Comparison of ENCODE assay signal across 9 cellular contexts in the genomic region with DNA sequence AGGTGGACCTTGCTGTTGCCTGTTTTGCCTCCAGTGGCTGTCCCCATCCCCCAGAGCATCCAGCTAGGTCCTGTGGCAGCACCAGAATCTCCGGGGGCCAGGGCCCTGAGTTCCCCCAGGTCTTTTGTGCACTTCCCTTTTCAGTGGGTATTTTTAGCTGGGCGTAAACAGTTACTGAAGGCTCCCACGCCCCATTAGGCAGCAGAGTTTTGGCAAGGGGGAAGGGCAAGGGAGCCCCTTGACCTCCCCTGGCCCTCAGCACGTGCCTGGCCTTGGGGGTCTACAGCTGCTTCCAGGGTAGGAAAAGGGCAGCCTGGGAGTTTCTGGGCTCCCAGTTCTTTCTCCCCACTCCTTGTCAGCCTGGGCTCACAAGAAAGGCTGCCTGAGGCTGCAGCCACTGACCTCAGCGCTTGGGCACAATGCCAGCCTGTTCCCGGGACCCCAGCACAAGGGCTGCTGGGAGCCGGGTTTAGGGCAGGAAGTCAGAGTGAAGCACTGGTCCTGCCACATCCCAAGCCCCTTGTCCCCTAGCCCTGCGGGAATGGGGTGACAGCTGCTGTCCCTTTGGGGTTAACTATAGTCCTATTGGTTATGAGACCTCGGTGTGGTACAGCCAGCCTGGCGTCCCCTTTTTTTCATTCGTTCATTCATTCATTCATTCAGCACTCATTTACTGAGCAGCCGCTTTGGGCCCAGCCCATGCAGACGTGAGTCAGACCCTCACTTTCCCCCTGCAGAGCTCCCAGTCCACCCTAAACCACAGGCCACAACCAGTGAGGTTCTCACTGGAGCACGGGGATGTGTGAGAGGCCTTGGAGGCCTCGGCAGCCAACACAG. TPM values are rescaled to one million over a fixed set of nuclear protein-coding genes. Genes with fewer than 3 reads are reported as not detected.
A peak's percentile ranks its signal among the peaks of the same experiment; 100 is the strongest.
DNase-seq lines count a peak whose midpoint lies in the region; ATAC-seq, FAIRE-seq and TF ChIP-seq lines count a peak whose summit lies in the region.
"Had no signal": no experiment of that assay in that cellular context is flagged by ENCODE, and none has a peak within 500 bp of the region (broad histone marks: within the 10 kb centered on the region; RNA-seq: fewer than 3 reads in every experiment).

No MANE protein-coding gene starts in this region.

- TF ChIP-seq EP300 in HepG2 (IDR thresholded peaks at IDR 0.05; ENCODE audit: low read depth in 2 of 2, low read length in 2 of 2): no peak
- TF ChIP-seq EP300 in HepG2 (CRISPR knock-in tag; IDR thresholded peaks at IDR 0.05; ENCODE audit: borderline replicate concordance): no peak

- H4K20me1 ChIP-seq in HepG2 (ENCODE audit: insufficient read depth, low read length): peaks cover 27% of the 10 kb centered on the region; the same call in 1 of the 2 replicates

- H3K4me1 ChIP-seq in liver (ENCODE audit: control insufficient read depth in 4 of 4, insufficient read depth in 4 of 4, low read length in 3 of 4): peaks cover 13 to 79% (median 45%) of the 10 kb centered on the region in 4 donors
- peaks cover 26% of the 10 kb centered on the region for H3K4me1 ChIP-seq in HepG2 (ENCODE audit: insufficient read depth, low read length)

- H3K9ac ChIP-seq in liver (ENCODE audit: low read depth in 1 of 2, low read length in 2 of 2) (no peak overlapping the region), HepG2 (ENCODE audit: insufficient read depth, low read depth, low read length) (no peak overlapping the region)

- FAIRE-seq in HepG2 (lab: Jason Lieb, UNC) (no peak), urothelium cell line (lab: Jason Lieb, UNC) (no peak)
- FAIRE-seq: endothelial cell of umbilical vein had no signal

- peak overlapping the region; percentile 20 for H3K4me3 Mint-ChIP-seq in chondrocyte (ENCODE audit: unreplicated experiment)

- peaks cover 39% of the 10 kb centered on the region for H3K79me2 ChIP-seq in HepG2 (ENCODE audit: insufficient read depth, low read length)

- BruUV-seq in HepG2 (replicated peaks; lab: Mats Ljungman, UMichigan): no TSS peak

- peak overlapping the region; percentile 96 for H3K27ac Mint-ChIP-seq in chondrocyte (ENCODE audit: unreplicated experiment)

- intact Hi-C loops in HepG2 (cut with micrococcal nuclease; ENCODE audit: unreplicated experiment): no loop called here

- no peaks in the 10 kb centered on the region for H3K27me3 ChIP-seq in liver (ENCODE audit: control insufficient read depth in 4 of 4, insufficient read depth in 4 of 4, low read length in 3 of 4)
- H3K27me3 ChIP-seq in HepG2 (ENCODE audit: control insufficient read depth in 1 of 2, insufficient read depth in 2 of 2, low read length in 2 of 2): no peaks in the 10 kb centered on the region

- H3K4me2 ChIP-seq in HepG2 (ENCODE audit: low read depth, low read length): no peak overlapping the region

- no peak for DNase-seq in HepG2 (ENCODE audit: low spot score)
- peak; percentile 39 for DNase-seq in SIG-M5 (lab: John Stamatoyannopoulos, UW)
- DNase-seq in chondrocyte (ENCODE audit: low spot score): no peak
- peak; percentile 75 for DNase-seq in midbrain (lab: John Stamatoyannopoulos, UW)
- peak; percentile 38 for DNase-seq in urothelium cell line (ENCODE audit: low spot score)
- no peak for DNase-seq in NCI-H187 treated with DMSO at 0.1 percent for 48 hours (lab: John Stamatoyannopoulos, UW)

- CTCF ChIA-PET in HepG2 (lab: Yijun Ruan, JAX; ENCODE audit: low intra/inter-chr PET ratio, low total read pairs): no interaction called here

- TF ChIP-seq CTCF in liver (IDR thresholded peaks at IDR 0.05; ENCODE audit: low read depth, low read length, missing input control) (no peak), HepG2 (CRISPR knock-in tag; IDR thresholded peaks at IDR 0.05) (no peak), chondrocyte (IDR thresholded peaks at IDR 0.05) (no peak)

- no peaks in the 10 kb centered on the region for H3K27me3 Mint-ChIP-seq in chondrocyte (ENCODE audit: low read depth)

- no peak overlapping the region for H3K4me3 ChIP-seq in liver (ENCODE audit: low read depth in 1 of 3, low read length in 3 of 3)
- H3K4me3 ChIP-seq in HepG2 (replicated peaks in 1 of 3; ENCODE audit: insufficient read depth in 1 of 3, low read depth in 2 of 3, low read length in 3 of 3): no peak overlapping the region

- H3K4me1 Mint-ChIP-seq in chondrocyte (ENCODE audit: low read depth): peaks cover 61% of the 10 kb centered on the region

- TF ChIP-seq RAD21 in liver (IDR thresholded peaks at IDR 0.05) (no peak), HepG2 (CRISPR knock-in tag; IDR thresholded peaks at IDR 0.05) (no peak)

- H3K9me3 ChIP-seq in liver (ENCODE audit: control insufficient read depth in 4 of 4, low read length in 3 of 4): no peaks in the 10 kb centered on the region
- no peaks in the 10 kb centered on the region for H3K9me3 ChIP-seq in HepG2 (ENCODE audit: low read length)

- 56% methylated on average over 15 of the region's 15 CpGs for WGBS in liver
- WGBS in HepG2 (ENCODE audit: low lambda C conversion rate): 96% methylated on average over 10 of the region's 15 CpGs

- peak overlapping the region; percentile 48 to 49 for H3K27ac ChIP-seq in liver (ENCODE audit: low read depth in 1 of 2, low read length in 2 of 2)
- no peak overlapping the region for H3K27ac ChIP-seq in HepG2 (ENCODE audit: extremely low read length, insufficient read depth, low read length)

- H3K36me3 ChIP-seq in liver (ENCODE audit: control insufficient read depth in 4 of 4, insufficient read depth in 3 of 4, low read depth in 1 of 4, low read length in 3 of 4): no peaks in the 10 kb centered on the region
- peaks cover 9 to 25% of the 10 kb centered on the region in 2 experiments; a peak in 4 of 5 replicates for H3K36me3 ChIP-seq in HepG2 (replicated peaks in 1 of 2; ENCODE audit: control insufficient read depth in 1 of 2, insufficient read depth in 2 of 2, low read length in 2 of 2)

- H3K9me3 Mint-ChIP-seq in chondrocyte (ENCODE audit: low read depth): no peaks in the 10 kb centered on the region

- H2AFZ ChIP-seq in HepG2 (ENCODE audit: low read length): no peak overlapping the region

- TF ChIP-seq POLR2A in HepG2 (IDR thresholded peaks at IDR 0.05; ENCODE audit: insufficient read depth in 1 of 2, low read depth in 2 of 2, low read length in 2 of 2): no peak

- in situ Hi-C loops in HepG2 (cut with HindIII; ENCODE audit: extremely low pct_ligation_motif_present, low pct_unique_long_range_greater_than_20kb): no loop called here

- no peaks in the 10 kb centered on the region for H3K36me3 Mint-ChIP-seq in chondrocyte (ENCODE audit: low read depth)

- ATAC-seq in HepG2: no peak
- ATAC-seq in HG02973 (IDR thresholded peaks at IDR 0.05; ENCODE audit: unreplicated experiment): no peak

- POLR2A ChIA-PET in HepG2 (lab: Yijun Ruan, JAX): interaction anchor here (1.7 kb wide), 1 partner anchor 10 kb away, joined by 3 read pairs; no protein-coding TSS in a partner anchor

RNA-seq across cellular contexts. Expression of gene CSK, which starts 8.4 kb away (rescaled TPM):
- 10 to 100 TPM; 19.0 to 41.7 TPM for total RNA-seq in liver
- polyA plus RNA-seq in liver: 10 to 100 TPM in 1 of 2 donors, 1 to 10 TPM in 1; 6.9 to 29.3 TPM
- 20.6 and 21.3 TPM in 2 replicates for total RNA-seq in HepG2 (2016; rRNA removed; fragmentation: Illumina TruSeq; extraction: Trizol)
- 8.5 and 9.2 TPM in 2 replicates for total RNA-seq in HepG2 (2016; cell fraction: cytosol; rRNA removed; fragmentation: Illumina TruSeq; extraction: Trizol; ENCODE audit: low read depth)
- 17.5 and 21.5 TPM in 2 replicates for total RNA-seq in HepG2 (2016; cell fraction: insoluble cytoplasmic fraction; rRNA removed; fragmentation: Illumina TruSeq; extraction: Trizol)
- 24.6 and 31.5 TPM in 2 replicates for total RNA-seq in HepG2 (2016; cell fraction: membrane; rRNA removed; fragmentation: Illumina TruSeq; extraction: Trizol)
- 22.6 and 23.4 TPM in 2 replicates for total RNA-seq in HepG2 (2016; cell fraction: nucleus; rRNA removed; fragmentation: Illumina TruSeq; extraction: Trizol)
- 12.5 and 18.8 TPM in 2 replicates for polyA plus RNA-seq in HepG2 (2011; rRNA removed)
- 13.9 and 14.0 TPM in 2 replicates for polyA plus RNA-seq in HepG2 (2011; cell fraction: cytosol; rRNA removed)
- polyA plus RNA-seq in HepG2 (2011; cell fraction: nucleus; rRNA removed): 67.4 and 72.0 TPM in 2 replicates
- polyA plus RNA-seq in HepG2 (2012): 26.5 and 39.5 TPM in 2 replicates
- polyA plus RNA-seq in HepG2 (2016; cell fraction: cytosol; fragmentation: Illumina TruSeq; extraction: Trizol; ENCODE audit: low read depth): 10.3 and 12.4 TPM in 2 replicates
- 42.9 and 49.6 TPM in 2 replicates for polyA plus RNA-seq in HepG2 (2016; cell fraction: insoluble cytoplasmic fraction; fragmentation: Illumina TruSeq; extraction: Trizol; ENCODE audit: low read depth)
- 24.4 and 34.3 TPM in 2 replicates for polyA plus RNA-seq in HepG2 (2016; cell fraction: membrane; fragmentation: Illumina TruSeq; extraction: Trizol; ENCODE audit: low read depth)
- polyA plus RNA-seq in HepG2 (2016; cell fraction: nucleus; fragmentation: Illumina TruSeq; extraction: Trizol; ENCODE audit: insufficient read depth, low read depth): 80.5 and 84.1 TPM in 2 replicates
- polyA minus RNA-seq in HepG2 (2011; rRNA and poly(A)+ RNA removed; ENCODE audit: low replicate concordance): 34.0 and 51.8 TPM in 2 replicates
- 19.3 and 20.3 TPM in 2 replicates for polyA minus RNA-seq in HepG2 (2011; cell fraction: cytosol; rRNA and poly(A)+ RNA removed)
- polyA minus RNA-seq in HepG2 (2011; cell fraction: nucleus; rRNA and poly(A)+ RNA removed): 23.4 and 28.1 TPM in 2 replicates
- 39.9 to 47.4 TPM (median 41.5 TPM) in 3 replicates for total RNA-seq in chondrocyte

RNA-seq across cellular contexts. Expression of gene LMAN1L, which starts 22.3 kb away (rescaled TPM):
- total RNA-seq in liver (under 1 TPM in 1 of 2 donors, not detected in 1; 0.08 TPM), HepG2 (2016; rRNA removed; fragmentation: Illumina TruSeq; extraction: Trizol) (not detected in 2 replicates), chondrocyte (0.82 TPM in 1 of 3 replicates, not detected in the others)
- polyA plus RNA-seq in liver (not detected), HepG2 (2011; rRNA removed) (not detected in 2 replicates)
- not detected in 2 replicates for total RNA-seq in HepG2 (2016; cell fraction: cytosol; rRNA removed; fragmentation: Illumina TruSeq; extraction: Trizol; ENCODE audit: low read depth)
- total RNA-seq in HepG2 (2016; cell fraction: insoluble cytoplasmic fraction; rRNA removed; fragmentation: Illumina TruSeq; extraction: Trizol): not detected in 2 replicates
- total RNA-seq in HepG2 (2016; cell fraction: membrane; rRNA removed; fragmentation: Illumina TruSeq; extraction: Trizol): not detected in 2 replicates
- total RNA-seq in HepG2 (2016; cell fraction: nucleus; rRNA removed; fragmentation: Illumina TruSeq; extraction: Trizol): not detected in 2 replicates
- not detected in 2 replicates for polyA plus RNA-seq in HepG2 (2011; cell fraction: cytosol; rRNA removed)
- 0.17 and 0.26 TPM in 2 replicates for polyA plus RNA-seq in HepG2 (2011; cell fraction: nucleus; rRNA removed)
- not detected in 2 replicates for polyA plus RNA-seq in HepG2 (2012)
- polyA plus RNA-seq in HepG2 (2016; cell fraction: cytosol; fragmentation: Illumina TruSeq; extraction: Trizol; ENCODE audit: low read depth): not detected in 2 replicates
- polyA plus RNA-seq in HepG2 (2016; cell fraction: insoluble cytoplasmic fraction; fragmentation: Illumina TruSeq; extraction: Trizol; ENCODE audit: low read depth): not detected in 2 replicates
- polyA plus RNA-seq in HepG2 (2016; cell fraction: membrane; fragmentation: Illumina TruSeq; extraction: Trizol; ENCODE audit: low read depth): not detected in 2 replicates
- polyA plus RNA-seq in HepG2 (2016; cell fraction: nucleus; fragmentation: Illumina TruSeq; extraction: Trizol; ENCODE audit: insufficient read depth, low read depth): not detected in 2 replicates
- polyA minus RNA-seq in HepG2 (2011; rRNA and poly(A)+ RNA removed; ENCODE audit: low replicate concordance): 0.07 TPM in 1 of 2 replicates, not detected in the other
- polyA minus RNA-seq in HepG2 (2011; cell fraction: cytosol; rRNA and poly(A)+ RNA removed): not detected in 2 replicates
- polyA minus RNA-seq in HepG2 (2011; cell fraction: nucleus; rRNA and poly(A)+ RNA removed): not detected in 2 replicates
- total RNA-seq: endothelial cell of umbilical vein had no signal
- polyA plus RNA-seq: endothelial cell of umbilical vein had no signal

RNA-seq across cellular contexts. Expression of gene CPLX3, which starts 36.1 kb away (rescaled TPM):
- not detected for total RNA-seq in liver
- not detected for polyA plus RNA-seq in liver
- total RNA-seq in HepG2 (2016; rRNA removed; fragmentation: Illumina TruSeq; extraction: Trizol): not detected in 2 replicates
- not detected in 2 replicates for total RNA-seq in HepG2 (2016; cell fraction: cytosol; rRNA removed; fragmentation: Illumina TruSeq; extraction: Trizol; ENCODE audit: low read depth)
- total RNA-seq in HepG2 (2016; cell fraction: insoluble cytoplasmic fraction; rRNA removed; fragmentation: Illumina TruSeq; extraction: Trizol): not detected in 2 replicates
- total RNA-seq in HepG2 (2016; cell fraction: membrane; rRNA removed; fragmentation: Illumina TruSeq; extraction: Trizol): not detected in 2 replicates
- total RNA-seq in HepG2 (2016; cell fraction: nucleus; rRNA removed; fragmentation: Illumina TruSeq; extraction: Trizol): not detected in 2 replicates
- not detected in 2 replicates for polyA plus RNA-seq in HepG2 (2011; rRNA removed)
- not detected in 2 replicates for polyA plus RNA-seq in HepG2 (2011; cell fraction: cytosol; rRNA removed)
- polyA plus RNA-seq in HepG2 (2011; cell fraction: nucleus; rRNA removed): 0.05 TPM in 1 of 2 replicates, not detected in the other
- polyA plus RNA-seq in HepG2 (2012): not detected in 2 replicates
- not detected in 2 replicates for polyA plus RNA-seq in HepG2 (2016; cell fraction: cytosol; fragmentation: Illumina TruSeq; extraction: Trizol; ENCODE audit: low read depth)
- not detected in 2 replicates for polyA plus RNA-seq in HepG2 (2016; cell fraction: insoluble cytoplasmic fraction; fragmentation: Illumina TruSeq; extraction: Trizol; ENCODE audit: low read depth)
- polyA plus RNA-seq in HepG2 (2016; cell fraction: membrane; fragmentation: Illumina TruSeq; extraction: Trizol; ENCODE audit: low read depth): not detected in 2 replicates
- polyA plus RNA-seq in HepG2 (2016; cell fraction: nucleus; fragmentation: Illumina TruSeq; extraction: Trizol; ENCODE audit: insufficient read depth, low read depth): not detected in 2 replicates
- polyA minus RNA-seq in HepG2 (2011; rRNA and poly(A)+ RNA removed; ENCODE audit: low replicate concordance): not detected in 2 replicates
- polyA minus RNA-seq in HepG2 (2011; cell fraction: cytosol; rRNA and poly(A)+ RNA removed): not detected in 2 replicates
- not detected in 2 replicates for polyA minus RNA-seq in HepG2 (2011; cell fraction: nucleus; rRNA and poly(A)+ RNA removed)
- total RNA-seq in chondrocyte: not detected in 3 replicates
- total RNA-seq: endothelial cell of umbilical vein had no signal
- polyA plus RNA-seq: endothelial cell of umbilical vein had no signal

RNA-seq across cellular contexts. Expression of gene CYP1A2, which starts 41.7 kb away (rescaled TPM):
- total RNA-seq in liver (10 to 100 TPM in 1 of 2 donors, not detected in 1; 32.5 TPM), HepG2 (2016; rRNA removed; fragmentation: Illumina TruSeq; extraction: Trizol) (not detected in 2 replicates), chondrocyte (not detected in 3 replicates)
- polyA plus RNA-seq in liver (10 to 100 TPM; 21.8 to 31.7 TPM), HepG2 (2011; rRNA removed) (0.07 and 0.09 TPM in 2 replicates)
- total RNA-seq in HepG2 (2016; cell fraction: cytosol; rRNA removed; fragmentation: Illumina TruSeq; extraction: Trizol; ENCODE audit: low read depth): not detected in 2 replicates
- total RNA-seq in HepG2 (2016; cell fraction: insoluble cytoplasmic fraction; rRNA removed; fragmentation: Illumina TruSeq; extraction: Trizol): not detected in 2 replicates
- total RNA-seq in HepG2 (2016; cell fraction: membrane; rRNA removed; fragmentation: Illumina TruSeq; extraction: Trizol): not detected in 2 replicates
- not detected in 2 replicates for total RNA-seq in HepG2 (2016; cell fraction: nucleus; rRNA removed; fragmentation: Illumina TruSeq; extraction: Trizol)
- polyA plus RNA-seq in HepG2 (2011; cell fraction: cytosol; rRNA removed): 0.03 and 0.13 TPM in 2 replicates
- 0.03 TPM in 1 of 2 replicates, not detected in the other for polyA plus RNA-seq in HepG2 (2011; cell fraction: nucleus; rRNA removed)
- polyA plus RNA-seq in HepG2 (2012): 0.12 and 0.23 TPM in 2 replicates
- polyA plus RNA-seq in HepG2 (2016; cell fraction: cytosol; fragmentation: Illumina TruSeq; extraction: Trizol; ENCODE audit: low read depth): not detected in 2 replicates
- not detected in 2 replicates for polyA plus RNA-seq in HepG2 (2016; cell fraction: insoluble cytoplasmic fraction; fragmentation: Illumina TruSeq; extraction: Trizol; ENCODE audit: low read depth)
- not detected in 2 replicates for polyA plus RNA-seq in HepG2 (2016; cell fraction: membrane; fragmentation: Illumina TruSeq; extraction: Trizol; ENCODE audit: low read depth)
- polyA plus RNA-seq in HepG2 (2016; cell fraction: nucleus; fragmentation: Illumina TruSeq; extraction: Trizol; ENCODE audit: insufficient read depth, low read depth): not detected in 2 replicates
- 0.05 TPM in 1 of 2 replicates, not detected in the other for polyA minus RNA-seq in HepG2 (2011; rRNA and poly(A)+ RNA removed; ENCODE audit: low replicate concordance)
- not detected in 2 replicates for polyA minus RNA-seq in HepG2 (2011; cell fraction: cytosol; rRNA and poly(A)+ RNA removed)
- polyA minus RNA-seq in HepG2 (2011; cell fraction: nucleus; rRNA and poly(A)+ RNA removed): not detected in 2 replicates
- total RNA-seq: endothelial cell of umbilical vein had no signal
- polyA plus RNA-seq: endothelial cell of umbilical vein had no signal

RNA-seq across cellular contexts. Expression of gene ULK3, which starts 52.7 kb away (rescaled TPM):
- total RNA-seq in liver (10 to 100 TPM; 15.4 to 35.5 TPM), HepG2 (2016; rRNA removed; fragmentation: Illumina TruSeq; extraction: Trizol) (8.2 and 15.2 TPM in 2 replicates), chondrocyte (24.3 to 29.0 TPM (median 24.5 TPM) in 3 replicates)
- polyA plus RNA-seq in liver (10 to 100 TPM; 13.1 to 27.5 TPM), HepG2 (2011; rRNA removed) (23.7 and 25.1 TPM in 2 replicates)
- 7.6 and 8.1 TPM in 2 replicates for total RNA-seq in HepG2 (2016; cell fraction: cytosol; rRNA removed; fragmentation: Illumina TruSeq; extraction: Trizol; ENCODE audit: low read depth)
- total RNA-seq in HepG2 (2016; cell fraction: insoluble cytoplasmic fraction; rRNA removed; fragmentation: Illumina TruSeq; extraction: Trizol): 8.9 and 14.6 TPM in 2 replicates
- total RNA-seq in HepG2 (2016; cell fraction: membrane; rRNA removed; fragmentation: Illumina TruSeq; extraction: Trizol): 17.8 and 17.9 TPM in 2 replicates
- total RNA-seq in HepG2 (2016; cell fraction: nucleus; rRNA removed; fragmentation: Illumina TruSeq; extraction: Trizol): 13.8 and 17.0 TPM in 2 replicates
- 10.1 and 12.4 TPM in 2 replicates for polyA plus RNA-seq in HepG2 (2011; cell fraction: cytosol; rRNA removed)
- polyA plus RNA-seq in HepG2 (2011; cell fraction: nucleus; rRNA removed): 149 and 163 TPM in 2 replicates
- polyA plus RNA-seq in HepG2 (2012): 11.8 and 16.1 TPM in 2 replicates
- polyA plus RNA-seq in HepG2 (2016; cell fraction: cytosol; fragmentation: Illumina TruSeq; extraction: Trizol; ENCODE audit: low read depth): 9.7 and 10.4 TPM in 2 replicates
- polyA plus RNA-seq in HepG2 (2016; cell fraction: insoluble cytoplasmic fraction; fragmentation: Illumina TruSeq; extraction: Trizol; ENCODE audit: low read depth): 7.6 and 10.2 TPM in 2 replicates
- 15.2 and 26.1 TPM in 2 replicates for polyA plus RNA-seq in HepG2 (2016; cell fraction: membrane; fragmentation: Illumina TruSeq; extraction: Trizol; ENCODE audit: low read depth)
- polyA plus RNA-seq in HepG2 (2016; cell fraction: nucleus; fragmentation: Illumina TruSeq; extraction: Trizol; ENCODE audit: insufficient read depth, low read depth): 43.8 and 44.9 TPM in 2 replicates
- polyA minus RNA-seq in HepG2 (2011; rRNA and poly(A)+ RNA removed; ENCODE audit: low replicate concordance): 13.8 and 70.3 TPM in 2 replicates
- polyA minus RNA-seq in HepG2 (2011; cell fraction: cytosol; rRNA and poly(A)+ RNA removed): 4.8 and 5.1 TPM in 2 replicates
- polyA minus RNA-seq in HepG2 (2011; cell fraction: nucleus; rRNA and poly(A)+ RNA removed): 11.6 and 13.2 TPM in 2 replicates

Comparison
In these comparisons a context has a peak if more than half of its experiments do, and no peak if none do; other contexts are left out.
1. DNase-seq: peak in SIG-M5 (single experiment), midbrain (single experiment) and urothelium cell line (single experiment); none in HepG2 (single experiment), chondrocyte (single experiment) and NCI-H187 treated with DMSO at 0.1 percent for 48 hours (single experiment).